In genomic region chr6:86256615-86257187, GRCh38 we compare ENCODE assay signal across 8 cellular contexts.
"Had no signal": no experiment of that assay in that cellular context is flagged by ENCODE, and none has a peak within 500 bp of the region (broad histone marks: within the 10 kb centered on the region; RNA-seq: fewer than 3 reads in every experiment).

No MANE protein-coding gene starts in this region.

- H3K4me1 ChIP-seq: HAP-1 had no signal

- H3K36me3 ChIP-seq: HAP-1 had no signal

- H3K27ac ChIP-seq: GM23248, HL-60 had no signal

- H3K9me3 ChIP-seq: HAP-1 had no signal

- H2AFZ ChIP-seq: GM23248 had no signal

- DNase-seq: GM23248, GOT3, H7, IMR-90 had no signal

- ATAC-seq: HCT116, K562 had no signal

- H3K4me3 ChIP-seq: GM23248, HAP-1, K562 had no signal

- FAIRE-seq: K562 had no signal

- H3K9ac ChIP-seq: GM23248 had no signal
